In the genomic region with DNA sequence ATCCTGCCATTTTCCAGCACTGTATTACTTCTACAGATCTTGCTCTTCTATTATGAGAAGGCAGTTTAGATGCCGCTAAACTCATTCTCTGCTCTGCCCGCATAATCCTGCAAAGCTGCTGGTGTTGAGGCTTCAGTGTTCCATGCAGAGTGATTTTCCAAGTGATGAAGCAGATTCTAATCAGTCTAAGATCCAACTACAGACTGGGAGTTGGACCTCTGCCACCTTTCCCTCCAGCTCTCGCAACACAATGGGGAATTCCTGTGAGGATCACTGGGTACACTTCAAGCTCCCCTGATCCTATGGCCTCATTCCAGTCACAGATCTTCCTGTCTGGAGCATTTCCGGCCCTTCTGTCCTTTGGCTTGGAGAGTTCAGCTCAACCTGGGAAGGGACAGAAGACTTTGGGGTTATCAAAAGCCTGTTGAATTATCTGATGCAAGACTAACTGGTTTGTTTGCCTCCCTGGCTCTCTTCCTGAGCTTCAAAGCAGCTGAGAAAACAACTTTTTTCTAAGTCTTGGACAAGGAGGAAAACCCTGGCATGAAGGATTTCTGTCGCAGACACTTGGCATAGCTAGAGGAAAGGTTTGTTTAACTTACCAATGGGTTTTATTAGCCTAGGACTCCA, we compare ENCODE assay signal across 1 cellular context.
A peak's percentile ranks its signal among the peaks of the same experiment; 100 is the strongest.
TF ChIP-seq lines count a peak whose summit lies in the region.

No MANE protein-coding gene starts in this region.

TF ChIP-seq in HepG2, 621 proteins besides CTCF, POLR2A, EP300 and RAD21 (continued from another document and continues in another):
- TF ChIP-seq, protein P1, sequence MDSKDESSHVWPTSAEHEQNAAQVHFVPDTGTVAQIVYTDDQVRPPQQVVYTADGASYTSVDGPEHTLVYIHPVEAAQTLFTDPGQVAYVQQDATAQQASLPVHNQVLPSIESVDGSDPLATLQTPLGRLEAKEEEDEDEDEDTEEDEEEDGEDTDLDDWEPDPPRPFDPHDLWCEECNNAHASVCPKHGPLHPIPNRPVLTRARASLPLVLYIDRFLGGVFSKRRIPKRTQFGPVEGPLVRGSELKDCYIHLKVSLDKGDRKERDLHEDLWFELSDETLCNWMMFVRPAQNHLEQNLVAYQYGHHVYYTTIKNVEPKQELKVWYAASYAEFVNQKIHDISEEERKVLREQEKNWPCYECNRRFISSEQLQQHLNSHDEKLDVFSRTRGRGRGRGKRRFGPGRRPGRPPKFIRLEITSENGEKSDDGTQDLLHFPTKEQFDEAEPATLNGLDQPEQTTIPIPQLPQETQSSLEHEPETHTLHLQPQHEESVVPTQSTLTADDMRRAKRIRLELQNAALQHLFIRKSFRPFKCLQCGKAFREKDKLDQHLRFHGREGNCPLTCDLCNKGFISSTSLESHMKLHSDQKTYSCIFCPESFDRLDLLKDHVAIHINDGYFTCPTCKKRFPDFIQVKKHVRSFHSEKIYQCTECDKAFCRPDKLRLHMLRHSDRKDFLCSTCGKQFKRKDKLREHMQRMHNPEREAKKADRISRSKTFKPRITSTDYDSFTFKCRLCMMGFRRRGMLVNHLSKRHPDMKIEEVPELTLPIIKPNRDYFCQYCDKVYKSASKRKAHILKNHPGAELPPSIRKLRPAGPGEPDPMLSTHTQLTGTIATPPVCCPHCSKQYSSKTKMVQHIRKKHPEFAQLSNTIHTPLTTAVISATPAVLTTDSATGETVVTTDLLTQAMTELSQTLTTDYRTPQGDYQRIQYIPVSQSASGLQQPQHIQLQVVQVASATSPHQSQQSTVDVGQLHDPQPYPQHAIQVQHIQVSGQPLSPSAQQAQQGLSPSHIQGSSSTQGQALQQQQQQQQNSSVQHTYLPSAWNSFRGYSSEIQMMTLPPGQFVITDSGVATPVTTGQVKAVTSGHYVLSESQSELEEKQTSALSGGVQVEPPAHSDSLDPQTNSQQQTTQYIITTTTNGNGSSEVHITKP (CRISPR knock-in tag; IDR thresholded peaks at IDR 0.05; ENCODE audit: low read depth): 0 out of 2 replicates have a peak, but pooled peaks have one; percentile 26
- TF ChIP-seq ZNF34 (CRISPR knock-in tag; IDR thresholded peaks at IDR 0.05; ENCODE audit: borderline replicate concordance) (no peak), ZMYM2 (CRISPR knock-in tag; IDR thresholded peaks at IDR 0.05) (peak; percentile 50; the same call in 1 of the 2 replicates), ZBTB3 (CRISPR knock-in tag; IDR thresholded peaks at IDR 0.05; ENCODE audit: borderline replicate concordance, low read depth) (no peak), ZSCAN9 (CRISPR knock-in tag; IDR thresholded peaks at IDR 0.05; ENCODE audit: borderline replicate concordance) (peak; percentile 69), ZMYM4 (CRISPR knock-in tag; IDR thresholded peaks at IDR 0.05) (peak; percentile 72), NONO (IDR thresholded peaks at IDR 0.05) (no peak), NONO (CRISPR knock-in tag; conservative IDR thresholded peaks at IDR 0.05) (0 out of 2 replicates have a peak, but pooled peaks have one; percentile 52), KAT8 (CRISPR knock-in tag; IDR thresholded peaks at IDR 0.05) (peak; percentile 59), HMG20A (CRISPR knock-in tag; IDR thresholded peaks at IDR 0.05; ENCODE audit: borderline replicate concordance) (peak; percentile 92; the same call in 1 of the 2 replicates), ZNF484 (CRISPR knock-in tag; IDR thresholded peaks at IDR 0.05; ENCODE audit: borderline replicate concordance, low read depth) (no peak), RXRB (CRISPR knock-in tag; IDR thresholded peaks at IDR 0.05; ENCODE audit: borderline replicate concordance) (peak; percentile 89), MEF2D (CRISPR knock-in tag; IDR thresholded peaks at IDR 0.05) (peak; percentile 45; the same call in 1 of the 2 replicates), PITX1 (CRISPR knock-in tag; IDR thresholded peaks at IDR 0.05) (peak; percentile 75; the same call in 1 of the 2 replicates), NR2F2 (IDR thresholded peaks at IDR 0.05; ENCODE audit: borderline replicate concordance, low read depth) (peak; percentile 82), ZNF605 (CRISPR knock-in tag; IDR thresholded peaks at IDR 0.05) (peak; percentile 34; the same call in 1 of the 2 replicates), RARA (CRISPR knock-in tag; IDR thresholded peaks at IDR 0.05) (peak; percentile 95), NFIC (IDR thresholded peaks at IDR 0.05; ENCODE audit: low read length) (peak; percentile 79), IKZF1 (IDR thresholded peaks at IDR 0.05) (no peak), KDM1A (CRISPR knock-in tag; IDR thresholded peaks at IDR 0.05) (0 out of 2 replicates have a peak, but pooled peaks have one; percentile 55), ZNF253 (CRISPR knock-in tag; IDR thresholded peaks at IDR 0.05; ENCODE audit: borderline replicate concordance) (no peak), TEAD3 (CRISPR knock-in tag; optimal IDR thresholded peaks at IDR 0.05; ENCODE audit: borderline replicate concordance) (peak; percentile 92), FOXA3 (CRISPR knock-in tag; IDR thresholded peaks at IDR 0.05) (peak; percentile 78), ETV5 (CRISPR knock-in tag; IDR thresholded peaks at IDR 0.05; ENCODE audit: borderline replicate concordance) (peak; percentile 99), ZNF546 (CRISPR knock-in tag; conservative IDR thresholded peaks at IDR 0.05) (no peak), HIVEP1 (CRISPR knock-in tag; IDR thresholded peaks at IDR 0.05) (peak; percentile 80), THAP11 (CRISPR knock-in tag; IDR thresholded peaks at IDR 0.05) (0 out of 2 replicates have a peak, but pooled peaks have one; percentile 29), ZNF562 (CRISPR knock-in tag; IDR thresholded peaks at IDR 0.05; ENCODE audit: borderline replicate concordance) (no peak), KDM2A (CRISPR knock-in tag; IDR thresholded peaks at IDR 0.05; ENCODE audit: borderline replicate concordance, low read depth) (0 out of 2 replicates have a peak, but pooled peaks have one; percentile 31), NR2F6 (IDR thresholded peaks at IDR 0.05) (peak; percentile 81), NR2F6 (CRISPR knock-in tag; IDR thresholded peaks at IDR 0.05) (peak; percentile 66), ZNF879 (CRISPR knock-in tag; IDR thresholded peaks at IDR 0.05) (no peak), POGZ (CRISPR knock-in tag; IDR thresholded peaks at IDR 0.05) (peak; percentile 84), FOXA1 (IDR thresholded peaks at IDR 0.05) (no peak), FOXA1 (CRISPR knock-in tag; IDR thresholded peaks at IDR 0.05) (peak; percentile 52; the same call in 1 of the 2 replicates), SSRP1 (CRISPR knock-in tag; IDR thresholded peaks at IDR 0.05) (peak; percentile 85), TCF7 (IDR thresholded peaks at IDR 0.05; ENCODE audit: low read depth) (peak; percentile 71), CAMTA2 (CRISPR knock-in tag; IDR thresholded peaks at IDR 0.05; ENCODE audit: borderline replicate concordance) (no peak), ZNF878 (CRISPR knock-in tag; IDR thresholded peaks at IDR 0.05) (peak; percentile 71; the same call in 1 of the 2 replicates), JUNB (CRISPR knock-in tag; IDR thresholded peaks at IDR 0.05; ENCODE audit: borderline replicate concordance) (no peak), TBX2 (CRISPR knock-in tag; IDR thresholded peaks at IDR 0.05; ENCODE audit: borderline replicate concordance) (peak; percentile 74), RXRA (CRISPR knock-in tag; IDR thresholded peaks at IDR 0.05) (peak; percentile 84; the same call in 1 of the 2 replicates), CBX5 (CRISPR knock-in tag; IDR thresholded peaks at IDR 0.05; ENCODE audit: borderline replicate concordance) (peak; percentile 34; the same call in 1 of the 2 replicates), YEATS2 (CRISPR knock-in tag; IDR thresholded peaks at IDR 0.05; ENCODE audit: borderline replicate concordance) (peak; percentile 50; the same call in 1 of the 2 replicates)
- TF ChIP-seq, protein P2, sequence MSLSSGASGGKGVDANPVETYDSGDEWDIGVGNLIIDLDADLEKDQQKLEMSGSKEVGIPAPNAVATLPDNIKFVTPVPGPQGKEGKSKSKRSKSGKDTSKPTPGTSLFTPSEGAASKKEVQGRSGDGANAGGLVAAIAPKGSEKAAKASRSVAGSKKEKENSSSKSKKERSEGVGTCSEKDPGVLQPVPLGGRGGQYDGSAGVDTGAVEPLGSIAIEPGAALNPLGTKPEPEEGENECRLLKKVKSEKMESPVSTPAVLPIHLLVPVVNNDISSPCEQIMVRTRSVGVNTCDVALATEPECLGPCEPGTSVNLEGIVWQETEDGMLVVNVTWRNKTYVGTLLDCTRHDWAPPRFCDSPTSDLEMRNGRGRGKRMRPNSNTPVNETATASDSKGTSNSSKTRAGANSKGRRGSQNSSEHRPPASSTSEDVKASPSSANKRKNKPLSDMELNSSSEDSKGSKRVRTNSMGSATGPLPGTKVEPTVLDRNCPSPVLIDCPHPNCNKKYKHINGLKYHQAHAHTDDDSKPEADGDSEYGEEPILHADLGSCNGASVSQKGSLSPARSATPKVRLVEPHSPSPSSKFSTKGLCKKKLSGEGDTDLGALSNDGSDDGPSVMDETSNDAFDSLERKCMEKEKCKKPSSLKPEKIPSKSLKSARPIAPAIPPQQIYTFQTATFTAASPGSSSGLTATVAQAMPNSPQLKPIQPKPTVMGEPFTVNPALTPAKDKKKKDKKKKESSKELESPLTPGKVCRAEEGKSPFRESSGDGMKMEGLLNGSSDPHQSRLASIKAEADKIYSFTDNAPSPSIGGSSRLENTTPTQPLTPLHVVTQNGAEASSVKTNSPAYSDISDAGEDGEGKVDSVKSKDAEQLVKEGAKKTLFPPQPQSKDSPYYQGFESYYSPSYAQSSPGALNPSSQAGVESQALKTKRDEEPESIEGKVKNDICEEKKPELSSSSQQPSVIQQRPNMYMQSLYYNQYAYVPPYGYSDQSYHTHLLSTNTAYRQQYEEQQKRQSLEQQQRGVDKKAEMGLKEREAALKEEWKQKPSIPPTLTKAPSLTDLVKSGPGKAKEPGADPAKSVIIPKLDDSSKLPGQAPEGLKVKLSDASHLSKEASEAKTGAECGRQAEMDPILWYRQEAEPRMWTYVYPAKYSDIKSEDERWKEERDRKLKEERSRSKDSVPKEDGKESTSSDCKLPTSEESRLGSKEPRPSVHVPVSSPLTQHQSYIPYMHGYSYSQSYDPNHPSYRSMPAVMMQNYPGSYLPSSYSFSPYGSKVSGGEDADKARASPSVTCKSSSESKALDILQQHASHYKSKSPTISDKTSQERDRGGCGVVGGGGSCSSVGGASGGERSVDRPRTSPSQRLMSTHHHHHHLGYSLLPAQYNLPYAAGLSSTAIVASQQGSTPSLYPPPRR (CRISPR knock-in tag; IDR thresholded peaks at IDR 0.05; ENCODE audit: borderline replicate concordance): peak; percentile 81; the same call in 1 of the 2 replicates
- TF ChIP-seq, protein P3, sequence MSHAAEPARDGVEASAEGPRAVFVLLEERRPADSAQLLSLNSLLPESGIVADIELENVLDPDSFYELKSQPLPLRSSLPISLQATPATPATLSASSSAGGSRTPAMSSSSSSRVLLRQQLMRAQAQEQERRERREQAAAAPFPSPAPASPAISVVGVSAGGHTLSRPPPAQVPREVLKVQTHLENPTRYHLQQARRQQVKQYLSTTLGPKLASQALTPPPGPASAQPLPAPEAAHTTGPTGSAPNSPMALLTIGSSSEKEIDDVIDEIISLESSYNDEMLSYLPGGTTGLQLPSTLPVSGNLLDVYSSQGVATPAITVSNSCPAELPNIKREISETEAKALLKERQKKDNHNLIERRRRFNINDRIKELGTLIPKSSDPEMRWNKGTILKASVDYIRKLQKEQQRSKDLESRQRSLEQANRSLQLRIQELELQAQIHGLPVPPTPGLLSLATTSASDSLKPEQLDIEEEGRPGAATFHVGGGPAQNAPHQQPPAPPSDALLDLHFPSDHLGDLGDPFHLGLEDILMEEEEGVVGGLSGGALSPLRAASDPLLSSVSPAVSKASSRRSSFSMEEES (CRISPR knock-in tag; IDR thresholded peaks at IDR 0.05): peak; percentile 77
- TF ChIP-seq, protein P4, sequence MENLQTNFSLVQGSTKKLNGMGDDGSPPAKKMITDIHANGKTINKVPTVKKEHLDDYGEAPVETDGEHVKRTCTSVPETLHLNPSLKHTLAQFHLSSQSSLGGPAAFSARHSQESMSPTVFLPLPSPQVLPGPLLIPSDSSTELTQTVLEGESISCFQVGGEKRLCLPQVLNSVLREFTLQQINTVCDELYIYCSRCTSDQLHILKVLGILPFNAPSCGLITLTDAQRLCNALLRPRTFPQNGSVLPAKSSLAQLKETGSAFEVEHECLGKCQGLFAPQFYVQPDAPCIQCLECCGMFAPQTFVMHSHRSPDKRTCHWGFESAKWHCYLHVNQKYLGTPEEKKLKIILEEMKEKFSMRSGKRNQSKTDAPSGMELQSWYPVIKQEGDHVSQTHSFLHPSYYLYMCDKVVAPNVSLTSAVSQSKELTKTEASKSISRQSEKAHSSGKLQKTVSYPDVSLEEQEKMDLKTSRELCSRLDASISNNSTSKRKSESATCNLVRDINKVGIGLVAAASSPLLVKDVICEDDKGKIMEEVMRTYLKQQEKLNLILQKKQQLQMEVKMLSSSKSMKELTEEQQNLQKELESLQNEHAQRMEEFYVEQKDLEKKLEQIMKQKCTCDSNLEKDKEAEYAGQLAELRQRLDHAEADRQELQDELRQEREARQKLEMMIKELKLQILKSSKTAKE (CRISPR knock-in tag; IDR thresholded peaks at IDR 0.05; ENCODE audit: borderline replicate concordance): peak; percentile 98
- TF ChIP-seq, protein P5, sequence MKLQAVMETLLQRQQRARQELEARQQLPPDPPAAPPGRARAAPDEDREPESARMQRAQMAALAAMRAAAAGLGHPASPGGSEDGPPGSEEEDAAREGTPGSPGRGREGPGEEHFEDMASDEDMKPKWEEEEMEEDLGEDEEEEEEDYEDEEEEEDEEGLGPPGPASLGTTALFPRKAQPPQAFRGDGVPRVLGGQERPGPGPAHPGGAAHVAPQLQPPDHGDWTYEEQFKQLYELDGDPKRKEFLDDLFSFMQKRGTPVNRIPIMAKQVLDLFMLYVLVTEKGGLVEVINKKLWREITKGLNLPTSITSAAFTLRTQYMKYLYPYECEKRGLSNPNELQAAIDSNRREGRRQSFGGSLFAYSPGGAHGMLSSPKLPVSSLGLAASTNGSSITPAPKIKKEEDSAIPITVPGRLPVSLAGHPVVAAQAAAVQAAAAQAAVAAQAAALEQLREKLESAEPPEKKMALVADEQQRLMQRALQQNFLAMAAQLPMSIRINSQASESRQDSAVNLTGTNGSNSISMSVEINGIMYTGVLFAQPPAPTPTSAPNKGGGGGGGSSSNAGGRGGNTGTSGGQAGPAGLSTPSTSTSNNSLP (IDR thresholded peaks at IDR 0.05; ENCODE audit: low read depth, low read length): peak; percentile 55; the same call in 1 of the 2 replicates
